In the genomic region with DNA sequence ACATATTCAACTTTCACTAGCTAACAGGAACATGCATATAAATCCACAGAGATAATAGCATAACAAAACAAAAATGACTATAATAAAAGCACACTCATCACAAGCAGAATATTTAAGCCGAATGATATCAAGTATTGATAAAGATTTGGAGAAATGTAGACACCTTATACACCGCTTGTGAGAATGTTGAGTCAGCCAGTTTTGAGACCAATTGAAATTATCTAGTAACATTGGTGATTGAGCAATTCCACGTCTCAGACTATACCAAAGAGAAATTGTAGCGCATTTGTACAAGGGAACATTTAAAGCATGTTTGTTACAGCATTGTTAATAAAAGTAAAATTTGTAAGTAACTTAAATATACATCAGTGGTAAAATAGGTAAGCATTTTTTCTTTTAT, we compare ENCODE assay signal across 7 cellular contexts.
"Had no signal": no experiment of that assay in that cellular context is flagged by ENCODE, and none has a peak within 500 bp of the region (broad histone marks: within the 10 kb centered on the region; RNA-seq: fewer than 3 reads in every experiment).

No MANE protein-coding gene starts in this region.

- H3K9ac ChIP-seq: KMS-11 had no signal

- FAIRE-seq: HTR-8/SVneo, K562 had no signal

- H3K4me2 ChIP-seq: KMS-11 had no signal

- DNase-seq: IMR-90, KBM-7, KG1 had no signal

- ATAC-seq: K562 had no signal

- H3K4me3 ChIP-seq: K562 had no signal

- H3K27ac ChIP-seq: HL-60, KMS-11 had no signal
